ENCODE assay signal across 17 cellular contexts in genomic region chr5:103667068-103667467, GRCh38.
DNase-seq lines count a peak whose midpoint lies in the region; ATAC-seq, FAIRE-seq and TF ChIP-seq lines count a peak whose summit lies in the region.
"Had no signal": no experiment of that assay in that cellular context is flagged by ENCODE, and none has a peak within 500 bp of the region (broad histone marks: within the 10 kb centered on the region; RNA-seq: fewer than 3 reads in every experiment).

No MANE protein-coding gene starts in this region.

- DNase-seq in NCI-H748 (lab: John Stamatoyannopoulos, UW; ENCODE audit: unreplicated experiment) (peak; percentile 20), NCI-H748 treated with DMSO at 0.1 percent for 48 hours (lab: John Stamatoyannopoulos, UW) (no peak), foreskin keratinocyte (peak; percentile 7 to 51), urothelium cell line (ENCODE audit: low spot score) (peak; percentile 9), NCI-H510A (lab: John Stamatoyannopoulos, UW) (no peak)
- DNase-seq in activated CD8-positive, alpha-beta memory T cell treated with anti-CD3 and anti-CD28 coated beads, Interleukin-2, amount 50 U/mL, for 4 hours: no peak
- DNase-seq: activated naive CD8-positive, alpha-beta T cell treated with anti-CD3 and anti-CD28 coated beads, Interleukin-2, amount 10 ng/mL, durations not matched to agents 7 days and 5 days; hippocampal formation; left lung; naive thymus-derived CD4-positive, alpha-beta T cell; NCI-H1694 treated with DMSO at 0.1 percent for 48 hours; NCI-H524 treated with DMSO at 0.1 percent for 48 hours; retina; RPMI8226 had no signal

- no peaks in the 10 kb centered on the region for H3K4me1 ChIP-seq in foreskin keratinocyte
- H3K4me1 ChIP-seq: left lung had no signal

- no peak for FAIRE-seq in urothelium cell line (lab: Jason Lieb, UNC)
- FAIRE-seq: A204.1 had no signal

- no peak overlapping the region for H3K27ac ChIP-seq in foreskin keratinocyte
- H3K27ac ChIP-seq: left lung had no signal

- no peaks in the 10 kb centered on the region for H3K27me3 ChIP-seq in foreskin keratinocyte
- H3K27me3 ChIP-seq: left lung had no signal

- ATAC-seq in SK-N-SH treated with all-trans-retinoic acid at 6 μM for 48 hours (peak; percentile 70), foreskin keratinocyte (peak; percentile 88), HG03457 (IDR thresholded peaks at IDR 0.05; ENCODE audit: unreplicated experiment) (no peak)
- ATAC-seq: left lung; naive thymus-derived CD4-positive, alpha-beta T cell had no signal

- no peak for TF ChIP-seq CTCF in foreskin keratinocyte (conservative IDR thresholded peaks at IDR 0.05)

TF ChIP-seq in SK-N-SH treated with all-trans-retinoic acid at 6 μM for 48 hours, 23 proteins besides CTCF, POLR2A, EP300 and RAD21:
- TF ChIP-seq PPARA (CRISPR knock-in tag; IDR thresholded peaks at IDR 0.05; ENCODE audit: borderline replicate concordance) (no peak), ZNF70 (CRISPR knock-in tag; IDR thresholded peaks at IDR 0.05) (no peak), ZC3H10 (CRISPR knock-in tag; IDR thresholded peaks at IDR 0.05) (no peak), CSDC2 (CRISPR knock-in tag; IDR thresholded peaks at IDR 0.05) (no peak), SNAI2 (CRISPR knock-in tag; IDR thresholded peaks at IDR 0.05) (no peak), ZFP3 (CRISPR knock-in tag; IDR thresholded peaks at IDR 0.05) (no peak), ZNF565 (CRISPR knock-in tag; conservative IDR thresholded peaks at IDR 0.05; ENCODE audit: low read depth) (no peak), ZNF8 (CRISPR knock-in tag; IDR thresholded peaks at IDR 0.05) (no peak), ESRRG (CRISPR knock-in tag; IDR thresholded peaks at IDR 0.05) (no peak), GLIS3 (CRISPR knock-in tag; IDR thresholded peaks at IDR 0.05) (no peak), ARNTL (CRISPR knock-in tag; IDR thresholded peaks at IDR 0.05; ENCODE audit: borderline replicate concordance, low read depth) (no peak), ISL1 (CRISPR knock-in tag; IDR thresholded peaks at IDR 0.05) (no peak), BACH2 (CRISPR knock-in tag; IDR thresholded peaks at IDR 0.05; ENCODE audit: borderline replicate concordance) (no peak), TSHZ2 (CRISPR knock-in tag; IDR thresholded peaks at IDR 0.05) (no peak), CREB5 (CRISPR knock-in tag; IDR thresholded peaks at IDR 0.05; ENCODE audit: low read depth) (no peak)
- TF ChIP-seq, protein P1, sequence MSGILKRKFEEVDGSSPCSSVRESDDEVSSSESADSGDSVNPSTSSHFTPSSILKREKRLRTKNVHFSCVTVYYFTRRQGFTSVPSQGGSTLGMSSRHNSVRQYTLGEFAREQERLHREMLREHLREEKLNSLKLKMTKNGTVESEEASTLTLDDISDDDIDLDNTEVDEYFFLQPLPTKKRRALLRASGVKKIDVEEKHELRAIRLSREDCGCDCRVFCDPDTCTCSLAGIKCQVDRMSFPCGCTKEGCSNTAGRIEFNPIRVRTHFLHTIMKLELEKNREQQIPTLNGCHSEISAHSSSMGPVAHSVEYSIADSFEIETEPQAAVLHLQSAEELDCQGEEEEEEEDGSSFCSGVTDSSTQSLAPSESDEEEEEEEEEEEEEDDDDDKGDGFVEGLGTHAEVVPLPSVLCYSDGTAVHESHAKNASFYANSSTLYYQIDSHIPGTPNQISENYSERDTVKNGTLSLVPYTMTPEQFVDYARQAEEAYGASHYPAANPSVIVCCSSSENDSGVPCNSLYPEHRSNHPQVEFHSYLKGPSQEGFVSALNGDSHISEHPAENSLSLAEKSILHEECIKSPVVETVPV (CRISPR knock-in tag; IDR thresholded peaks at IDR 0.05): no peak

Comparison
In these comparisons a context has a peak if more than half of its experiments do, and no peak if none do; other contexts are left out.
1. DNase-seq: peak in NCI-H748 (single experiment), foreskin keratinocyte (2 of 2) and urothelium cell line (single experiment); none in NCI-H748 treated with DMSO at 0.1 percent for 48 hours (single experiment), activated CD8-positive, alpha-beta memory T cell treated with anti-CD3 and anti-CD28 coated beads, Interleukin-2, amount 50 U/mL, for 4 hours (single experiment) and NCI-H510A (single experiment).